8 cellular contexts compared by ENCODE assay signal in the genomic region with DNA sequence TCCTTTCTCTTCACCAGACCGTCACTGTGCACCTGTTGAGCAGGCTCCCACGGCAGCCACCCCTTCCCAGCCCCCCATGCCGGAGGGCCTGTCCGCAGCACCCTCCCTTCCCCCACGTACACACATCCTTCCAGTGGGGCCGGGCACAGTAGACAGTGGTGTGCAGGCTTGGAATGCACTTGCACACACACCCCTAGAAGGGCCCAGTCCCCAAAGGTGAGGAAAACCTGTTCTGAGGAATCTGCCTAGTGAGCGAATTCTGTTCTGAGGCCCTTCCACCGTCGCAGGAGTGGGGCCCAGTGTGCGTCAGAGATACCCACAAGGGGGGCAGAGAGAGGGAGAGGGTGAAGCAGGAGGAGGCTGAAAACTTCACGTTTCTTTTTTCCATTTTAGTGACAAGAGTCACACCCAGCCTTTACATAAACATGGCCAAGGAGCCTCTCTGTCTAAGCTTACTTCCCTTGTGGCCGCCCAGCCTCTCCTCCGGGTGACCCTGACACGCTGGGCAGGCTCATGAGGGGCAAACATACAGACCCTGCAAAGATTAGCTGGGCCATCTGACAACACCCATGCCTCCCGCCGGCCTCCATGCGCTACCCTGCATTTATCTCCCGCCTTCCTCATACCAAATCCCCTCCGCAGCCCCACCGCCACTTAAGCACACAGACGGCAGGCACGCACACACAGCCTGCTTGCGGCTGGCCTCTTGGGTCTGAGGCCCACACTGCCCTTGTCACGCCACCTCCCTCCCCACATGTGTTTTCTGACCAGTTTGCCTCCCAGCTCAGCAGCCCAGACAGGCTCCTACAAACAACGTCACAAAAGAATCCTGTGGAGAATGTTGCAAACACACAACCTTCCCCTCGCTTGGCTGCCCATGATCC. TPM values are rescaled to one million over a fixed set of nuclear protein-coding genes. Genes with fewer than 3 reads are reported as not detected.
DNase-seq lines count a peak whose midpoint lies in the region; ATAC-seq and TF ChIP-seq lines count a peak whose summit lies in the region.

No MANE protein-coding gene starts in this region.

- peak; percentile 23 for ATAC-seq in activated T-cell treated with anti-CD3 and anti-CD28 coated beads, Interleukin-2, amount 50 U/mL, for 4 hours

- no peaks in the 10 kb centered on the region for H3K27me3 Mint-ChIP-seq in activated naive CD4-positive, alpha-beta T cell treated with anti-CD3 and anti-CD28 coated beads for 36 hours (ENCODE audit: low read depth)
- H3K27me3 Mint-ChIP-seq in activated T-cell treated with anti-CD3 and anti-CD28 coated beads, Interleukin-2, amount 50 U/mL, for 4 hours (ENCODE audit: low read depth) = no peaks in the 10 kb centered on the region
- H3K27me3 Mint-ChIP-seq in nephron (ENCODE audit: low read depth) = no peaks in the 10 kb centered on the region

- no peak for TF ChIP-seq CTCF in nephron (IDR thresholded peaks at IDR 0.05; ENCODE audit: unreplicated experiment in 3 of 3)

- H3K36me3 Mint-ChIP-seq in activated naive CD4-positive, alpha-beta T cell treated with anti-CD3 and anti-CD28 coated beads for 36 hours (ENCODE audit: low read depth) = no peaks in the 10 kb centered on the region
- no peaks in the 10 kb centered on the region for H3K36me3 Mint-ChIP-seq in activated T-cell treated with anti-CD3 and anti-CD28 coated beads, Interleukin-2, amount 50 U/mL, for 4 hours (ENCODE audit: insufficient read depth)
- peaks cover 5% of the 10 kb centered on the region for H3K36me3 Mint-ChIP-seq in nephron (ENCODE audit: low read depth)

- peaks cover 63% of the 10 kb centered on the region for H3K4me1 Mint-ChIP-seq in activated naive CD4-positive, alpha-beta T cell treated with anti-CD3 and anti-CD28 coated beads for 36 hours (ENCODE audit: low read depth)
- H3K4me1 Mint-ChIP-seq in activated T-cell treated with anti-CD3 and anti-CD28 coated beads, Interleukin-2, amount 50 U/mL, for 4 hours (ENCODE audit: low read depth) = peaks cover 60% of the 10 kb centered on the region
- H3K4me1 Mint-ChIP-seq in nephron = peaks cover 55% of the 10 kb centered on the region

- intact Hi-C loops in activated naive CD4-positive, alpha-beta T cell treated with anti-CD3 and anti-CD28 coated beads for 36 hours (cut with micrococcal nuclease) = loop anchor here (5.0 kb wide), 1 partner anchor 455 kb away; a partner anchor contains a TSS

- CTCF ChIA-PET in activated naive CD4-positive, alpha-beta T cell treated with anti-CD3 and anti-CD28 coated beads for 36 hours (lab: Charles Lee) = interaction anchor here (1.3 to 1.5 kb wide), 5 partner anchors 15 to 122 kb away, joined by 3 to 7 read pairs (median 5); a partner anchor contains a TSS

- no peaks in the 10 kb centered on the region for H3K9me3 Mint-ChIP-seq in activated naive CD4-positive, alpha-beta T cell treated with anti-CD3 and anti-CD28 coated beads for 36 hours
- H3K9me3 Mint-ChIP-seq in activated T-cell treated with anti-CD3 and anti-CD28 coated beads, Interleukin-2, amount 50 U/mL, for 4 hours = no peaks in the 10 kb centered on the region
- H3K9me3 Mint-ChIP-seq in nephron = no peaks in the 10 kb centered on the region

- H3K4me3 Mint-ChIP-seq in activated naive CD4-positive, alpha-beta T cell treated with anti-CD3 and anti-CD28 coated beads for 36 hours = peak overlapping the region; percentile 92
- peak overlapping the region; percentile 89 for H3K4me3 Mint-ChIP-seq in activated T-cell treated with anti-CD3 and anti-CD28 coated beads, Interleukin-2, amount 50 U/mL, for 4 hours
- peak overlapping the region; percentile 80 to 86 (median 81) for H3K4me3 Mint-ChIP-seq in nephron

- H3K27ac Mint-ChIP-seq in activated naive CD4-positive, alpha-beta T cell treated with anti-CD3 and anti-CD28 coated beads for 36 hours = peak overlapping the region; percentile 87
- H3K27ac Mint-ChIP-seq in nephron = peak overlapping the region; percentile 91 to 96 (median 95)

- DNase-seq in activated naive CD4-positive, alpha-beta T cell treated with anti-CD3 and anti-CD28 coated beads for 36 hours = peak; percentile 58
- DNase-seq in activated naive CD4-positive, alpha-beta T cell treated with Interleukin-2 at 50 U/mL for 16 hours = no peak
- DNase-seq in activated T-cell treated with anti-CD3 and anti-CD28 coated beads, Interleukin-2, amount 50 U/mL, for 4 hours = peak; percentile 41
- peak; percentile 93 for DNase-seq in fibroblast of peridontal ligament (ENCODE audit: extremely low read depth)
- DNase-seq in NCI-H345 (lab: John Stamatoyannopoulos, UW) = no peak
- DNase-seq in GF-D8 (lab: John Stamatoyannopoulos, UW) = no peak
- no peak for DNase-seq in NAMALWA (ENCODE audit: low spot score)

RNA-seq across cellular contexts. Expression of a gene that starts 1.8 kb away (rescaled TPM):
- total RNA-seq in activated naive CD4-positive, alpha-beta T cell treated with anti-CD3 and anti-CD28 coated beads for 36 hours = 1 to 10 TPM; 9.2 to 9.4 TPM
- 10 to 100 TPM; 16.0 to 18.0 (median 17.5) TPM for total RNA-seq in activated T-cell treated with anti-CD3 and anti-CD28 coated beads, Interleukin-2, amount 50 U/mL, for 4 hours

RNA-seq across cellular contexts. Expression of a gene that starts 3.6 kb away (rescaled TPM):
- total RNA-seq in activated naive CD4-positive, alpha-beta T cell treated with anti-CD3 and anti-CD28 coated beads for 36 hours = not detected
- not detected for total RNA-seq in activated T-cell treated with anti-CD3 and anti-CD28 coated beads, Interleukin-2, amount 50 U/mL, for 4 hours

RNA-seq across cellular contexts. Expression of a gene that starts 6.5 kb away (rescaled TPM):
- total RNA-seq in activated naive CD4-positive, alpha-beta T cell treated with anti-CD3 and anti-CD28 coated beads for 36 hours = 100 to 1,000 TPM; 204 to 205 TPM
- total RNA-seq in activated T-cell treated with anti-CD3 and anti-CD28 coated beads, Interleukin-2, amount 50 U/mL, for 4 hours = 100 to 1,000 TPM; 184 to 188 (median 188) TPM

RNA-seq across cellular contexts. Expression of a gene that starts 32.8 kb away (rescaled TPM):
- 1 to 10 TPM; 5.1 to 5.9 TPM for total RNA-seq in activated naive CD4-positive, alpha-beta T cell treated with anti-CD3 and anti-CD28 coated beads for 36 hours
- 1 to 10 TPM; 3.9 to 4.6 (median 4.3) TPM for total RNA-seq in activated T-cell treated with anti-CD3 and anti-CD28 coated beads, Interleukin-2, amount 50 U/mL, for 4 hours

RNA-seq across cellular contexts. Expression of a gene that starts 38.3 kb away (rescaled TPM):
- total RNA-seq in activated naive CD4-positive, alpha-beta T cell treated with anti-CD3 and anti-CD28 coated beads for 36 hours = 1 to 10 TPM; 1.3 to 1.6 TPM
- total RNA-seq in activated T-cell treated with anti-CD3 and anti-CD28 coated beads, Interleukin-2, amount 50 U/mL, for 4 hours = under 1 TPM; 0.19 to 0.32 (median 0.28) TPM

Comparison
In these comparisons a context has a peak if more than half of its experiments do, and no peak if none do; other contexts are left out.
1. DNase-seq: peak in activated naive CD4-positive, alpha-beta T cell treated with anti-CD3 and anti-CD28 coated beads for 36 hours (single experiment), activated T-cell treated with anti-CD3 and anti-CD28 coated beads, Interleukin-2, amount 50 U/mL, for 4 hours (single experiment) and fibroblast of peridontal ligament (single experiment); none in activated naive CD4-positive, alpha-beta T cell treated with Interleukin-2 at 50 U/mL for 16 hours (single experiment), NCI-H345 (single experiment), GF-D8 (single experiment) and NAMALWA (single experiment).
2. Peak in every context shown above with its lines, with median percentiles within 50 percentile points of each other: H3K4me3 Mint-ChIP-seq.